In the genomic region with DNA sequence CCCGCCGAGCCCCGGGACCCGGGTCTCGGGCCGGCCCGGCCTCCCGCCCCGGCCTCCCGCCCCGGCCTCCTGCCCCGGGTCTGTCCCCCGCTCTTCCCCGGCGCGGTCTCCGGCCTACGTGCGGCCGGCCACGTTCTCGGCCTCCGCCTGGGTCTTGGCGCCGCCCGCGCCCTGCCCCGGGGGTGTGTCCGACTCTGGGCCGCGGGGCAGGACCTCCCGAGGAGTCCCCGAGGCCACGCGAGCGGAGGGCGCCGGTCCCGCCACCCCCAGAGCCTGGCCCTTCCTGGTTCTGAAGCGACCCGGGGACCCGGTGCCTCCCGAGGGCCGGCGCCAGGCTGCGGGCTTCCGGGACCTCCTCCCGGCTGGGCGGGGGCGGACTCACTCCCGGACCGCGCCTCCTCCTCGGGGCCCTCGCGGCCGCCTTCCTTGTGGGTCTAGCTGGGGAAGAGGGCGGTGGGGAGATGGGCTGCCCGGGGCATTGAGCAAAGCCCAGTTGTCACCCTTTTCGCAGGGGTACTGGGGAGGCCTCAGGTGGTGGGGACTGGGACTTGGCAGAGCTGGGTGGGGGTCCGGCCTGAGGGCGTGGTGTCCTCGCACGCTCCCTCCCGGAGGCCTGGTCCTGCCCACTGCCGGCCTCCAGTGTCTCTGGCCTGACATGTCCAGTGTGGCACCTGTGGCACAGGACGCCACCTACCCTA, we compare ENCODE assay signal across 1 cellular context.
TF ChIP-seq lines count a peak whose summit lies in the region.

No MANE protein-coding gene starts in this region.

TF ChIP-seq in K562, 482 proteins besides CTCF, POLR2A, EP300 and RAD21 (continued from another document):
- TF ChIP-seq, protein P1, sequence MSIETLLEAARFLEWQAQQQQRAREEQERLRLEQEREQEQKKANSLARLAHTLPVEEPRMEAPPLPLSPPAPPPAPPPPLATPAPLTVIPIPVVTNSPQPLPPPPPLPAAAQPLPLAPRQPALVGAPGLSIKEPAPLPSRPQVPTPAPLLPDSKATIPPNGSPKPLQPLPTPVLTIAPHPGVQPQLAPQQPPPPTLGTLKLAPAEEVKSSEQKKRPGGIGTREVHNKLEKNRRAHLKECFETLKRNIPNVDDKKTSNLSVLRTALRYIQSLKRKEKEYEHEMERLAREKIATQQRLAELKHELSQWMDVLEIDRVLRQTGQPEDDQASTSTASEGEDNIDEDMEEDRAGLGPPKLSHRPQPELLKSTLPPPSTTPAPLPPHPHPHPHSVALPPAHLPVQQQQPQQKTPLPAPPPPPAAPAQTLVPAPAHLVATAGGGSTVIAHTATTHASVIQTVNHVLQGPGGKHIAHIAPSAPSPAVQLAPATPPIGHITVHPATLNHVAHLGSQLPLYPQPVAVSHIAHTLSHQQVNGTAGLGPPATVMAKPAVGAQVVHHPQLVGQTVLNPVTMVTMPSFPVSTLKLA (conservative IDR thresholded peaks at IDR 0.05), result peak in 1 of 2 experiments; percentile 80; a peak in 2 of 4 replicates
- TF ChIP-seq POLR2AphosphoS5 (IDR thresholded peaks at IDR 0.05; ENCODE audit: control insufficient read depth, insufficient read depth, low read depth, low read length) (0 out of 2 replicates have a peak, but pooled peaks have one; percentile 36), FIP1L1 (IDR thresholded peaks at IDR 0.05; ENCODE audit: low read depth, low read length, poor library complexity, severe bottlenecking) (peak; percentile 32), NR3C1 (CRISPR knock-in tag; IDR thresholded peaks at IDR 0.05) (0 out of 2 replicates have a peak, but pooled peaks have one; percentile 48), ZBTB17 (CRISPR knock-in tag; IDR thresholded peaks at IDR 0.05) (0 out of 2 replicates have a peak, but pooled peaks have one; percentile 53), TAF1 (IDR thresholded peaks at IDR 0.05; ENCODE audit: control insufficient read depth, extremely low read depth, insufficient read depth, low read length, severe bottlenecking) (peak; percentile 48), POLR2G (IDR thresholded peaks at IDR 0.05; ENCODE audit: low read depth, low read length) (peak; percentile 84), TCF3 (CRISPR knock-in tag; IDR thresholded peaks at IDR 0.05) (peak; percentile 3; the same call in 1 of the 2 replicates), CBX3 (IDR thresholded peaks at IDR 0.05; ENCODE audit: borderline replicate concordance in 1 of 2, low read length in 2 of 2) (no peak), SIN3B (IDR thresholded peaks at IDR 0.05; ENCODE audit: low read depth) (peak; percentile 15; the same call in 1 of the 2 replicates), ZNF239 (CRISPR knock-in tag; IDR thresholded peaks at IDR 0.05) (no peak), GABPA (tag; conservative IDR thresholded peaks at IDR 0.05; ENCODE audit: low read depth) (peak; percentile 64), POLR2B (IDR thresholded peaks at IDR 0.05; ENCODE audit: low read depth, partially characterized antibody) (peak; percentile 45), ZFX (CRISPR knock-in tag; IDR thresholded peaks at IDR 0.05) (peak; percentile 47), CTBP1 (IDR thresholded peaks at IDR 0.05; ENCODE audit: borderline replicate concordance) (peak; percentile 10; the same call in 1 of the 2 replicates), PHF8 (IDR thresholded peaks at IDR 0.05; ENCODE audit: borderline replicate concordance, low read length) (peak; percentile 32; the same call in 1 of the 2 replicates), ELF2 (CRISPR knock-in tag; IDR thresholded peaks at IDR 0.05) (peak; percentile 86; the same call in 1 of the 2 replicates)
- TF ChIP-seq, protein P2, sequence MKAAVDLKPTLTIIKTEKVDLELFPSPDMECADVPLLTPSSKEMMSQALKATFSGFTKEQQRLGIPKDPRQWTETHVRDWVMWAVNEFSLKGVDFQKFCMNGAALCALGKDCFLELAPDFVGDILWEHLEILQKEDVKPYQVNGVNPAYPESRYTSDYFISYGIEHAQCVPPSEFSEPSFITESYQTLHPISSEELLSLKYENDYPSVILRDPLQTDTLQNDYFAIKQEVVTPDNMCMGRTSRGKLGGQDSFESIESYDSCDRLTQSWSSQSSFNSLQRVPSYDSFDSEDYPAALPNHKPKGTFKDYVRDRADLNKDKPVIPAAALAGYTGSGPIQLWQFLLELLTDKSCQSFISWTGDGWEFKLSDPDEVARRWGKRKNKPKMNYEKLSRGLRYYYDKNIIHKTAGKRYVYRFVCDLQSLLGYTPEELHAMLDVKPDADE (conservative IDR thresholded peaks at IDR 0.05; ENCODE audit: control insufficient read depth, low read depth, low read length), result peak; percentile 56; the same call in 1 of the 2 replicates
- TF ChIP-seq, protein P3, sequence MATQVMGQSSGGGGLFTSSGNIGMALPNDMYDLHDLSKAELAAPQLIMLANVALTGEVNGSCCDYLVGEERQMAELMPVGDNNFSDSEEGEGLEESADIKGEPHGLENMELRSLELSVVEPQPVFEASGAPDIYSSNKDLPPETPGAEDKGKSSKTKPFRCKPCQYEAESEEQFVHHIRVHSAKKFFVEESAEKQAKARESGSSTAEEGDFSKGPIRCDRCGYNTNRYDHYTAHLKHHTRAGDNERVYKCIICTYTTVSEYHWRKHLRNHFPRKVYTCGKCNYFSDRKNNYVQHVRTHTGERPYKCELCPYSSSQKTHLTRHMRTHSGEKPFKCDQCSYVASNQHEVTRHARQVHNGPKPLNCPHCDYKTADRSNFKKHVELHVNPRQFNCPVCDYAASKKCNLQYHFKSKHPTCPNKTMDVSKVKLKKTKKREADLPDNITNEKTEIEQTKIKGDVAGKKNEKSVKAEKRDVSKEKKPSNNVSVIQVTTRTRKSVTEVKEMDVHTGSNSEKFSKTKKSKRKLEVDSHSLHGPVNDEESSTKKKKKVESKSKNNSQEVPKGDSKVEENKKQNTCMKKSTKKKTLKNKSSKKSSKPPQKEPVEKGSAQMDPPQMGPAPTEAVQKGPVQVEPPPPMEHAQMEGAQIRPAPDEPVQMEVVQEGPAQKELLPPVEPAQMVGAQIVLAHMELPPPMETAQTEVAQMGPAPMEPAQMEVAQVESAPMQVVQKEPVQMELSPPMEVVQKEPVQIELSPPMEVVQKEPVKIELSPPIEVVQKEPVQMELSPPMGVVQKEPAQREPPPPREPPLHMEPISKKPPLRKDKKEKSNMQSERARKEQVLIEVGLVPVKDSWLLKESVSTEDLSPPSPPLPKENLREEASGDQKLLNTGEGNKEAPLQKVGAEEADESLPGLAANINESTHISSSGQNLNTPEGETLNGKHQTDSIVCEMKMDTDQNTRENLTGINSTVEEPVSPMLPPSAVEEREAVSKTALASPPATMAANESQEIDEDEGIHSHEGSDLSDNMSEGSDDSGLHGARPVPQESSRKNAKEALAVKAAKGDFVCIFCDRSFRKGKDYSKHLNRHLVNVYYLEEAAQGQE (CRISPR knock-in tag; IDR thresholded peaks at IDR 0.05; ENCODE audit: low read depth), result 0 out of 2 replicates have a peak, but pooled peaks have one; percentile 42
- TF ChIP-seq, protein P4, sequence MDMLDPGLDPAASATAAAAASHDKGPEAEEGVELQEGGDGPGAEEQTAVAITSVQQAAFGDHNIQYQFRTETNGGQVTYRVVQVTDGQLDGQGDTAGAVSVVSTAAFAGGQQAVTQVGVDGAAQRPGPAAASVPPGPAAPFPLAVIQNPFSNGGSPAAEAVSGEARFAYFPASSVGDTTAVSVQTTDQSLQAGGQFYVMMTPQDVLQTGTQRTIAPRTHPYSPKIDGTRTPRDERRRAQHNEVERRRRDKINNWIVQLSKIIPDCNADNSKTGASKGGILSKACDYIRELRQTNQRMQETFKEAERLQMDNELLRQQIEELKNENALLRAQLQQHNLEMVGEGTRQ (CRISPR knock-in tag; IDR thresholded peaks at IDR 0.05), result no peak
- TF ChIP-seq, protein P5, sequence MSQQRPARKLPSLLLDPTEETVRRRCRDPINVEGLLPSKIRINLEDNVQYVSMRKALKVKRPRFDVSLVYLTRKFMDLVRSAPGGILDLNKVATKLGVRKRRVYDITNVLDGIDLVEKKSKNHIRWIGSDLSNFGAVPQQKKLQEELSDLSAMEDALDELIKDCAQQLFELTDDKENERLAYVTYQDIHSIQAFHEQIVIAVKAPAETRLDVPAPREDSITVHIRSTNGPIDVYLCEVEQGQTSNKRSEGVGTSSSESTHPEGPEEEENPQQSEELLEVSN (IDR thresholded peaks at IDR 0.05; ENCODE audit: borderline replicate concordance in 1 of 2, extremely low read depth in 1 of 2, insufficient read depth in 1 of 2, insufficient read length in 1 of 2, low read depth in 1 of 2, low read length in 1 of 2, poor library complexity in 1 of 2, severe bottlenecking in 1 of 2), result peak in 1 of 2 experiments; percentile 11
